10 cellular contexts compared by ENCODE assay signal in genomic region chr9:123399803-123400378, GRCh38. TPM values are rescaled to one million over a fixed set of nuclear protein-coding genes. Genes with fewer than 3 reads are reported as not detected.
DNase-seq lines count a peak whose midpoint lies in the region; ATAC-seq and TF ChIP-seq lines count a peak whose summit lies in the region.
"Had no signal": no experiment of that assay in that cellular context is flagged by ENCODE, and none has a peak within 500 bp of the region (broad histone marks: within the 10 kb centered on the region; RNA-seq: fewer than 3 reads in every experiment).

No MANE protein-coding gene starts in this region.

- POLR2A ChIA-PET in HEK293 (lab: Yijun Ruan, JAX), result no interaction called here

- H3K4me1 ChIP-seq in HEK293 (ENCODE audit: control insufficient read depth, insufficient read depth, low read length), result no peaks in the 10 kb centered on the region

- no peak overlapping the region for H3K27ac ChIP-seq in HEK293 (ENCODE audit: extremely low read depth, low read depth, low read length)

- H3K4me3 Mint-ChIP-seq in nephron progenitor cell, result no peak overlapping the region
- H3K4me3 Mint-ChIP-seq in activated T-helper 2 cell treated with anti-CD3 and anti-CD28 coated beads, Interferon-gamma antibody, Interleukin-2, Interleukin-4, amounts not matched to agents 10 μg/mL and 5 μg/mL and 100 μg/mL, durations not matched to agents 14 hours and 24 hours and 36 hours (ENCODE audit: low read depth), result no peak overlapping the region
- H3K4me3 Mint-ChIP-seq: central memory CD8-positive, alpha-beta T cell had no signal

- H3K9me3 Mint-ChIP-seq in nephron progenitor cell, result no peaks in the 10 kb centered on the region
- H3K9me3 Mint-ChIP-seq in activated T-helper 2 cell treated with anti-CD3 and anti-CD28 coated beads, Interferon-gamma antibody, Interleukin-2, Interleukin-4, amounts not matched to agents 10 μg/mL and 5 μg/mL and 100 μg/mL, durations not matched to agents 14 hours and 24 hours and 36 hours, result no peaks in the 10 kb centered on the region
- H3K9me3 Mint-ChIP-seq: central memory CD8-positive, alpha-beta T cell had no signal

- CTCF ChIA-PET in HEK293 (lab: Yijun Ruan, JAX), result interaction anchor here (0.5 to 3.0 kb wide), 16 partner anchors 8 to 1301 kb away, joined by 3 to 10 read pairs (median 4); no protein-coding TSS in a partner anchor

- H3K27me3 Mint-ChIP-seq in nephron progenitor cell (ENCODE audit: low read depth, poor library complexity), result no peaks in the 10 kb centered on the region
- H3K27me3 Mint-ChIP-seq in activated T-helper 2 cell treated with anti-CD3 and anti-CD28 coated beads, Interferon-gamma antibody, Interleukin-2, Interleukin-4, amounts not matched to agents 10 μg/mL and 5 μg/mL and 100 μg/mL, durations not matched to agents 14 hours and 24 hours and 36 hours (ENCODE audit: low read depth), result no peaks in the 10 kb centered on the region
- H3K27me3 Mint-ChIP-seq: central memory CD8-positive, alpha-beta T cell had no signal

- peak; percentile 21 for DNase-seq in DMS53 (lab: John Stamatoyannopoulos, UW)
- DNase-seq in DMS53 treated with DMSO at 0.1 percent for 48 hours (lab: John Stamatoyannopoulos, UW; ENCODE audit: unreplicated experiment), result no peak
- peak; percentile 27 for DNase-seq in activated naive CD4-positive, alpha-beta T cell treated with anti-CD3 and anti-CD28 coated beads, Interleukin-2, amount 50 U/mL, for 16 hours
- DNase-seq in nephron progenitor cell, result peak; percentile 54
- DNase-seq in NCI-H1092 treated with DMSO at 0.1 percent for 48 hours (lab: John Stamatoyannopoulos, UW), result no peak
- DNase-seq in activated T-helper 2 cell treated with anti-CD3 and anti-CD28 coated beads, Interferon-gamma antibody, Interleukin-2, Interleukin-4, amounts not matched to agents 10 μg/mL and 5 μg/mL and 100 μg/mL, durations not matched to agents 14 hours and 24 hours and 36 hours (ENCODE audit: low spot score), result no peak

- H3K4me3 ChIP-seq in HEK293 (ENCODE audit: low read depth, low read length), result no peak overlapping the region

- no peak for ATAC-seq in activated CD4-positive, CD25-positive, alpha-beta regulatory T cell treated with anti-CD3 and anti-CD28 coated beads, Interleukin-2, amount 50 U/mL, for 24 hours

- H3K9me3 ChIP-seq in HEK293 (ENCODE audit: control insufficient read depth, insufficient read depth, low read depth, low read length), result no peaks in the 10 kb centered on the region

- no peaks in the 10 kb centered on the region for H3K36me3 Mint-ChIP-seq in nephron progenitor cell (ENCODE audit: low read depth)
- H3K36me3 Mint-ChIP-seq in activated T-helper 2 cell treated with anti-CD3 and anti-CD28 coated beads, Interferon-gamma antibody, Interleukin-2, Interleukin-4, amounts not matched to agents 10 μg/mL and 5 μg/mL and 100 μg/mL, durations not matched to agents 14 hours and 24 hours and 36 hours (ENCODE audit: low read depth), result no peaks in the 10 kb centered on the region

- intact Hi-C loops in activated T-helper 2 cell treated with anti-CD3 and anti-CD28 coated beads, Interferon-gamma antibody, Interleukin-2, Interleukin-4, amounts not matched to agents 10 μg/mL and 5 μg/mL and 100 μg/mL, durations not matched to agents 14 hours and 24 hours and 36 hours (cut with micrococcal nuclease), result no loop called here

- peaks cover 47% of the 10 kb centered on the region for H3K4me1 Mint-ChIP-seq in nephron progenitor cell
- no peaks in the 10 kb centered on the region for H3K4me1 Mint-ChIP-seq in activated T-helper 2 cell treated with anti-CD3 and anti-CD28 coated beads, Interferon-gamma antibody, Interleukin-2, Interleukin-4, amounts not matched to agents 10 μg/mL and 5 μg/mL and 100 μg/mL, durations not matched to agents 14 hours and 24 hours and 36 hours (ENCODE audit: low read depth)
- H3K4me1 Mint-ChIP-seq: central memory CD8-positive, alpha-beta T cell had no signal

- TF ChIP-seq CTCF in HEK293 (tag by site-specific recombination; IDR thresholded peaks at IDR 0.05) (0 out of 2 replicates have a peak, but pooled peaks have one; percentile 12), nephron progenitor cell (IDR thresholded peaks at IDR 0.05) (peak; percentile 48)

- no peaks in the 10 kb centered on the region for H3K36me3 ChIP-seq in HEK293 (ENCODE audit: control insufficient read depth in 2 of 2, insufficient read depth in 1 of 2, low read length in 2 of 2)

- H3K27ac Mint-ChIP-seq in nephron progenitor cell, result no peak overlapping the region
- H3K27ac Mint-ChIP-seq in activated T-helper 2 cell treated with anti-CD3 and anti-CD28 coated beads, Interferon-gamma antibody, Interleukin-2, Interleukin-4, amounts not matched to agents 10 μg/mL and 5 μg/mL and 100 μg/mL, durations not matched to agents 14 hours and 24 hours and 36 hours, result no peak overlapping the region

TF ChIP-seq in HEK293, 187 proteins besides CTCF, POLR2A, EP300 and RAD21:
- TF ChIP-seq ZNF76 (tag by site-specific recombination; IDR thresholded peaks at IDR 0.05; ENCODE audit: borderline replicate concordance, low read depth) (no peak), ZNF548 (tag by site-specific recombination; IDR thresholded peaks at IDR 0.05) (no peak), ATF2 (tag by site-specific recombination; IDR thresholded peaks at IDR 0.05; ENCODE audit: low read depth) (no peak), ZNF48 (tag by site-specific recombination; IDR thresholded peaks at IDR 0.05) (no peak)
TF ChIP-seq in HEK293: peak in this region for 0.

RNA-seq across cellular contexts. Expression of gene CRB2, which starts 43.9 kb away (rescaled TPM):
- total RNA-seq in activated T-helper 2 cell treated with anti-CD3 and anti-CD28 coated beads, Interferon-gamma antibody, Interleukin-2, Interleukin-4, amounts not matched to agents 10 μg/mL and 5 μg/mL and 100 μg/mL, durations not matched to agents 14 hours and 24 hours and 36 hours, result not detected in 2 replicates
- total RNA-seq: RPMI7951 had no signal

Comparison
In these comparisons a context has a peak if more than half of its experiments do, and no peak if none do; other contexts are left out.
1. DNase-seq: peak in DMS53 (single experiment), activated naive CD4-positive, alpha-beta T cell treated with anti-CD3 and anti-CD28 coated beads, Interleukin-2, amount 50 U/mL, for 16 hours (single experiment) and nephron progenitor cell (single experiment); none in DMS53 treated with DMSO at 0.1 percent for 48 hours (single experiment), NCI-H1092 treated with DMSO at 0.1 percent for 48 hours (single experiment) and activated T-helper 2 cell treated with anti-CD3 and anti-CD28 coated beads, Interferon-gamma antibody, Interleukin-2, Interleukin-4, amounts not matched to agents 10 μg/mL and 5 μg/mL and 100 μg/mL, durations not matched to agents 14 hours and 24 hours and 36 hours (single experiment).